19 cellular contexts compared by ENCODE assay signal in genomic region chr16:2043296-2043979, GRCh38. TPM values are rescaled to one million over a fixed set of nuclear protein-coding genes. Genes with fewer than 3 reads are reported as not detected.
DNase-seq lines count a peak whose midpoint lies in the region; ATAC-seq, FAIRE-seq and TF ChIP-seq lines count a peak whose summit lies in the region.
"Had no signal": no experiment of that assay in that cellular context is flagged by ENCODE, and none has a peak within 500 bp of the region (broad histone marks: within the 10 kb centered on the region; RNA-seq: fewer than 3 reads in every experiment).

No MANE protein-coding gene starts in this region.

- FAIRE-seq in GM12878 (lab: Jason Lieb, UNC): no peak
- FAIRE-seq: astrocyte, GM18507 had no signal

- H3K4me1 ChIP-seq in left ventricle myocardium inferior: peaks cover 98% of the 10 kb centered on the region
- H3K4me1 ChIP-seq in GM12878 (ENCODE audit: control insufficient read depth, insufficient read depth, low read length): peaks cover 18% of the 10 kb centered on the region
- peaks cover 61 to 77% of the 10 kb centered on the region in 2 donors for H3K4me1 ChIP-seq in mucosa of rectum (ENCODE audit: control insufficient read depth in 2 of 2, insufficient read depth in 2 of 2, low read length in 2 of 2)

- POLR2A ChIA-PET in GM12878 (lab: Charles Lee): interaction anchor here (0.6 to 2.3 kb wide), 2 partner anchors 22 to 111 kb away, joined by 5 to 11 read pairs; partner anchors contain the start of gene TRAF7

- TF ChIP-seq RAD21 in GM12878 (IDR thresholded peaks at IDR 0.05; ENCODE audit: insufficient read depth, low read depth, low read length): no peak

- TF ChIP-seq EP300 in GM12878 (IDR thresholded peaks at IDR 0.05; ENCODE audit: borderline replicate concordance in 1 of 2, control insufficient read depth in 1 of 2, low read depth in 2 of 2, low read length in 2 of 2): no peak

- H3K9ac ChIP-seq in GM12878 (ENCODE audit: control insufficient read depth, insufficient read depth, low read length): no peak overlapping the region
- peak overlapping the region in 1 of 2 donors; percentile 71 for H3K9ac ChIP-seq in mucosa of rectum (ENCODE audit: low read depth in 1 of 2, low read length in 2 of 2)
- H3K9ac ChIP-seq: neural progenitor cell had no signal

- CTCF ChIA-PET in GM12878 (lab: Yijun Ruan, JAX): no interaction called here

- peak overlapping the region; percentile 15; the same call in 1 of the 2 replicates for H2AFZ ChIP-seq in GM12878 (ENCODE audit: control insufficient read depth, low read depth, low read length)
- H2AFZ ChIP-seq: neural progenitor cell had no signal

- no TSS peak for BruUV-seq in GM12878 (replicated peaks; lab: Mats Ljungman, UMichigan)

- DNase-seq in left ventricle myocardium inferior (no peak), cardiac septum (ENCODE audit: low spot score) (no peak), GM12878 (ENCODE audit: low read depth, low spot score) (no peak), NCI-H524 (lab: John Stamatoyannopoulos, UW) (no peak), NCI-H1930 (lab: John Stamatoyannopoulos, UW) (no peak)
- no peak for DNase-seq in stimulated activated CD4-positive, alpha-beta T cell treated with anti-CD3 and anti-CD28 coated beads, Interleukin-4, amount 100 ng/mL, for 1 hour
- DNase-seq: activated CD8-positive, alpha-beta T cell treated with anti-CD3 and anti-CD28 coated beads, Interleukin-2, amount 10 ng/mL, durations not matched to agents 7 days and 5 days; activated effector memory CD4-positive, alpha-beta T cell treated with Interleukin-2 at 50 U/mL for 16 hours; effector memory CD4-positive, alpha-beta T cell; HCEC 1CT; kidney glomerular epithelial cell; T-helper 9 cell had no signal

- SMC1A ChIA-PET in GM12878 (lab: Charles Lee; ENCODE audit: uncharacterized antibody, unreplicated experiment): no interaction called here

- ATAC-seq in GM12878: no peak; the same call in 2 of the 3 replicates
- no peak for ATAC-seq in HG03442 (IDR thresholded peaks at IDR 0.05; ENCODE audit: unreplicated experiment)
- ATAC-seq: activated CD8-positive, alpha-beta T cell treated with anti-CD3 and anti-CD28 coated beads, Interleukin-2, amount 10 ng/mL, durations not matched to agents 7 days and 5 days had no signal

- H3K9me3 ChIP-seq in left ventricle myocardium inferior (replicated peaks) (no peaks in the 10 kb centered on the region), GM12878 (replicated peaks; ENCODE audit: control insufficient read depth, insufficient read depth, low read length) (no peaks in the 10 kb centered on the region), mucosa of rectum (ENCODE audit: control insufficient read depth in 2 of 2, low read length in 2 of 2) (no peaks in the 10 kb centered on the region)
- H3K9me3 ChIP-seq: gastroesophageal sphincter had no signal

- RAD21 ChIA-PET in GM12878 (lab: Charles Lee; ENCODE audit: unreplicated experiment): no interaction called here

- TF ChIP-seq POLR2A in GM12878 (IDR thresholded peaks at IDR 0.05; ENCODE audit: low read depth, low read length): no peak

- in situ Hi-C loops in GM12878 (cut with MboI): no loop called here

- H3K36me3 ChIP-seq in left ventricle myocardium inferior (peaks cover 8% of the 10 kb centered on the region), GM12878 (ENCODE audit: control insufficient read depth in 2 of 2, insufficient read depth in 2 of 2, low read length in 1 of 2) (peaks cover 0 to 1% of the 10 kb centered on the region in 2 experiments; a peak in 2 of 4 replicates), mucosa of rectum (ENCODE audit: control insufficient read depth in 2 of 2, insufficient read depth in 2 of 2, low read length in 2 of 2) (no peaks in the 10 kb centered on the region)
- H3K36me3 ChIP-seq: neural progenitor cell had no signal

- peaks cover 11% of the 10 kb centered on the region for H3K79me2 ChIP-seq in GM12878 (ENCODE audit: control insufficient read depth, insufficient read depth, low read length)

- no peaks in the 10 kb centered on the region for H4K20me1 ChIP-seq in GM12878 (ENCODE audit: control insufficient read depth, insufficient read depth)

- H3K27me3 ChIP-seq in left ventricle myocardium inferior (ENCODE audit: low read depth) (no peaks in the 10 kb centered on the region), GM12878 (replicated peaks in 1 of 2; ENCODE audit: control insufficient read depth in 2 of 2, insufficient read depth in 2 of 2, low read length in 1 of 2) (no peaks in the 10 kb centered on the region), mucosa of rectum (ENCODE audit: control insufficient read depth in 2 of 2, insufficient read depth in 2 of 2, low read length in 2 of 2) (no peaks in the 10 kb centered on the region)
- H3K27me3 ChIP-seq: gastroesophageal sphincter, neural progenitor cell had no signal

- H3K27ac ChIP-seq in left ventricle myocardium inferior (replicated peaks) (peak overlapping the region; percentile 96), GM12878 (ENCODE audit: control insufficient read depth, insufficient read depth) (no peak overlapping the region), mucosa of rectum (ENCODE audit: low read depth in 2 of 2, low read length in 2 of 2) (peak overlapping the region; percentile 87 to 90)
- H3K27ac ChIP-seq: neural progenitor cell had no signal

- 77% methylated on average over 16 of the region's 16 CpGs for WGBS in GM12878 (ENCODE audit: insufficient coverage, insufficient replicate concordance, low lambda C conversion rate, missing lambda C conversion rate)

- H3K4me2 ChIP-seq in GM12878 (ENCODE audit: control insufficient read depth, insufficient read depth): peak overlapping the region; percentile 30; the same call in 1 of the 2 replicates
- H3K4me2 ChIP-seq: neural progenitor cell had no signal

- intact Hi-C loops in left ventricle myocardium inferior (cut with micrococcal nuclease) (no loop called here), cardiac septum (cut with DNase I) (no loop called here), GM12878 (cut with micrococcal nuclease; ENCODE audit: unreplicated experiment) (no loop called here)

- peak overlapping the region; percentile 33 for H3K4me3 ChIP-seq in left ventricle myocardium inferior
- H3K4me3 ChIP-seq in GM12878: no peak overlapping the region
- peak overlapping the region in 1 of 2 donors; percentile 31 for H3K4me3 ChIP-seq in mucosa of rectum (ENCODE audit: low read length in 2 of 2)
- H3K4me3 ChIP-seq: neural progenitor cell had no signal

- no peak for TF ChIP-seq CTCF in left ventricle myocardium inferior (IDR thresholded peaks at IDR 0.05; ENCODE audit: borderline replicate concordance)
- no peak for TF ChIP-seq CTCF in GM12878 (IDR thresholded peaks at IDR 0.05 in 2 of 3, conservative IDR thresholded peaks at IDR 0.05 in 1 of 3; ENCODE audit: control insufficient read depth in 2 of 3, extremely low read depth in 1 of 3, insufficient read depth in 1 of 3, low read depth in 3 of 3, low read length in 3 of 3)

RNA-seq across cellular contexts. Expression of gene NTHL1, which starts 4.2 kb away (rescaled TPM):
- total RNA-seq in left ventricle myocardium inferior (21.7 TPM), cardiac septum (10.4 TPM), GM12878 (2014; rRNA removed) (50.1 and 54.7 TPM in 2 replicates), GM12878 (2014; rRNA removed; fragmentation: Illumina TruSeq; extraction: Trizol) (16.4 and 17.2 TPM in 2 replicates), GM12878 (2021) (41.3 and 48.4 TPM in 2 replicates)
- 21.3 and 22.2 TPM in 2 replicates for total RNA-seq in GM12878 (2013; cell fraction: nucleolus; rRNA removed)
- 4.0 TPM for polyA plus RNA-seq in GM12878 (2011; ENCODE audit: low read depth)
- polyA plus RNA-seq in GM12878 (2011; rRNA removed) (11.8 and 32.9 TPM in 2 replicates), GM12878 (2014; fragmentation: Illumina TruSeq; extraction: Trizol) (0.19 and 8.1 TPM in 2 replicates), GM12878 (2014; fragmentation: Nextera tagmentation; extraction: Ambion mirVana) (1 to 10 TPM in 1 of 2 experiments, under 1 TPM in 1; 0.85 to 9.2 TPM), GM12878 (2014; rRNA removed) (46.9 and 49.0 TPM in 2 replicates), GM12878 (2016; fragmentation: Nextera tagmentation; extraction: Ambion mirVana) (10 to 100 TPM; 45.1 to 53.8 TPM)
- 71.1 and 110 TPM in 2 replicates for polyA plus RNA-seq in GM12878 (2011; cell fraction: cytosol; rRNA removed)
- polyA plus RNA-seq in GM12878 (2011; cell fraction: nucleus; rRNA removed): 47.6 and 73.7 TPM in 2 replicates
- 14.5 and 15.4 TPM in 2 replicates for polyA plus RNA-seq in GM12878 (2012)
- 18.0 and 54.3 TPM in 2 replicates for polyA minus RNA-seq in GM12878 (2011; rRNA and poly(A)+ RNA removed)
- 13.1 and 15.4 TPM in 2 replicates for polyA minus RNA-seq in GM12878 (2011; cell fraction: cytosol; rRNA and poly(A)+ RNA removed)
- 10.2 and 15.9 TPM in 2 replicates for polyA minus RNA-seq in GM12878 (2011; cell fraction: nucleus; rRNA and poly(A)+ RNA removed)

RNA-seq across cellular contexts. Expression of gene TSC2, which starts 4.3 kb away (rescaled TPM):
- total RNA-seq in left ventricle myocardium inferior (80.1 TPM), cardiac septum (73.3 TPM), GM12878 (2014; rRNA removed) (15.9 and 20.4 TPM in 2 replicates), GM12878 (2014; rRNA removed; fragmentation: Illumina TruSeq; extraction: Trizol) (9.7 and 10.9 TPM in 2 replicates), GM12878 (2021) (61.5 and 77.0 TPM in 2 replicates)
- 135 and 159 TPM in 2 replicates for total RNA-seq in GM12878 (2013; cell fraction: nucleolus; rRNA removed)
- polyA plus RNA-seq in GM12878 (2011; ENCODE audit: low read depth): 17.5 TPM
- polyA plus RNA-seq in GM12878 (2011; rRNA removed) (10.1 and 18.0 TPM in 2 replicates), GM12878 (2014; fragmentation: Illumina TruSeq; extraction: Trizol) (4.9 and 22.7 TPM in 2 replicates), GM12878 (2014; fragmentation: Nextera tagmentation; extraction: Ambion mirVana) (1 to 10 TPM; 1.6 to 3.9 TPM), GM12878 (2014; rRNA removed) (31.3 and 48.1 TPM in 2 replicates), GM12878 (2016; fragmentation: Nextera tagmentation; extraction: Ambion mirVana) (10 to 100 TPM; 36.1 to 43.6 TPM)
- 18.5 and 24.1 TPM in 2 replicates for polyA plus RNA-seq in GM12878 (2011; cell fraction: cytosol; rRNA removed)
- polyA plus RNA-seq in GM12878 (2011; cell fraction: nucleus; rRNA removed): 284 and 324 TPM in 2 replicates
- polyA plus RNA-seq in GM12878 (2012): 46.1 and 49.1 TPM in 2 replicates
- polyA minus RNA-seq in GM12878 (2011; rRNA and poly(A)+ RNA removed): 43.0 and 55.4 TPM in 2 replicates
- polyA minus RNA-seq in GM12878 (2011; cell fraction: cytosol; rRNA and poly(A)+ RNA removed): 32.2 and 38.4 TPM in 2 replicates
- polyA minus RNA-seq in GM12878 (2011; cell fraction: nucleus; rRNA and poly(A)+ RNA removed): 47.4 and 83.8 TPM in 2 replicates

RNA-seq across cellular contexts. Expression of gene NHERF2, which starts 16.7 kb away (rescaled TPM):
- total RNA-seq in left ventricle myocardium inferior (221 TPM), cardiac septum (183 TPM), GM12878 (2014; rRNA removed) (0.06 TPM in 1 of 2 replicates, not detected in the other), GM12878 (2014; rRNA removed; fragmentation: Illumina TruSeq; extraction: Trizol) (not detected in 2 replicates), GM12878 (2021) (0.31 and 0.51 TPM in 2 replicates)
- total RNA-seq in GM12878 (2013; cell fraction: nucleolus; rRNA removed): 0.71 TPM in 1 of 2 replicates, not detected in the other
- polyA plus RNA-seq in GM12878 (2011; ENCODE audit: low read depth): not detected
- polyA plus RNA-seq in GM12878 (2011; rRNA removed) (0.05 TPM in 1 of 2 replicates, not detected in the other), GM12878 (2014; fragmentation: Illumina TruSeq; extraction: Trizol) (0.06 TPM in 1 of 2 replicates, not detected in the other), GM12878 (2014; fragmentation: Nextera tagmentation; extraction: Ambion mirVana) (not detected), GM12878 (2014; rRNA removed) (not detected in 2 replicates), GM12878 (2016; fragmentation: Nextera tagmentation; extraction: Ambion mirVana) (under 1 TPM; 0.10 to 0.19 TPM)
- polyA plus RNA-seq in GM12878 (2011; cell fraction: cytosol; rRNA removed): 0.04 and 0.15 TPM in 2 replicates
- polyA plus RNA-seq in GM12878 (2011; cell fraction: nucleus; rRNA removed): 0.78 and 0.98 TPM in 2 replicates
- polyA plus RNA-seq in GM12878 (2012): 0.15 and 0.42 TPM in 2 replicates
- polyA minus RNA-seq in GM12878 (2011; rRNA and poly(A)+ RNA removed): not detected in 2 replicates
- polyA minus RNA-seq in GM12878 (2011; cell fraction: cytosol; rRNA and poly(A)+ RNA removed): 0.62 TPM in 1 of 2 replicates, not detected in the other
- not detected in 2 replicates for polyA minus RNA-seq in GM12878 (2011; cell fraction: nucleus; rRNA and poly(A)+ RNA removed)

RNA-seq across cellular contexts. Expression of gene NPW, which starts 23.9 kb away (rescaled TPM):
- total RNA-seq in left ventricle myocardium inferior (not detected), cardiac septum (not detected), GM12878 (2014; rRNA removed) (0.23 and 0.33 TPM in 2 replicates), GM12878 (2014; rRNA removed; fragmentation: Illumina TruSeq; extraction: Trizol) (0.67 TPM in 1 of 2 replicates, not detected in the other), GM12878 (2021) (0.85 and 1.3 TPM in 2 replicates)
- total RNA-seq in GM12878 (2013; cell fraction: nucleolus; rRNA removed): not detected in 2 replicates
- polyA plus RNA-seq in GM12878 (2011; ENCODE audit: low read depth): not detected
- polyA plus RNA-seq in GM12878 (2011; rRNA removed) (not detected in 2 replicates), GM12878 (2014; fragmentation: Illumina TruSeq; extraction: Trizol) (not detected in 2 replicates), GM12878 (2014; fragmentation: Nextera tagmentation; extraction: Ambion mirVana) (not detected), GM12878 (2014; rRNA removed) (0.24 TPM in 1 of 2 replicates, not detected in the other), GM12878 (2016; fragmentation: Nextera tagmentation; extraction: Ambion mirVana) (1 to 10 TPM; 1.4 to 2.5 TPM)
- 0.10 TPM in 1 of 2 replicates, not detected in the other for polyA plus RNA-seq in GM12878 (2011; cell fraction: cytosol; rRNA removed)
- polyA plus RNA-seq in GM12878 (2011; cell fraction: nucleus; rRNA removed): 0.21 and 0.67 TPM in 2 replicates
- polyA plus RNA-seq in GM12878 (2012): 0.16 and 0.22 TPM in 2 replicates
- polyA minus RNA-seq in GM12878 (2011; rRNA and poly(A)+ RNA removed): not detected in 2 replicates
- not detected in 2 replicates for polyA minus RNA-seq in GM12878 (2011; cell fraction: cytosol; rRNA and poly(A)+ RNA removed)
- not detected in 2 replicates for polyA minus RNA-seq in GM12878 (2011; cell fraction: nucleus; rRNA and poly(A)+ RNA removed)
- total RNA-seq: G401, gastroesophageal sphincter had no signal

RNA-seq across cellular contexts. Expression of gene ZNF598, which starts 33.8 kb away (rescaled TPM):
- total RNA-seq in left ventricle myocardium inferior (14.5 TPM), cardiac septum (21.9 TPM), GM12878 (2014; rRNA removed) (14.7 and 20.6 TPM in 2 replicates), GM12878 (2014; rRNA removed; fragmentation: Illumina TruSeq; extraction: Trizol) (11.0 and 14.4 TPM in 2 replicates), GM12878 (2021) (71.3 and 74.0 TPM in 2 replicates)
- total RNA-seq in GM12878 (2013; cell fraction: nucleolus; rRNA removed): 23.8 and 28.6 TPM in 2 replicates
- polyA plus RNA-seq in GM12878 (2011; ENCODE audit: low read depth): 5.9 TPM
- polyA plus RNA-seq in GM12878 (2011; rRNA removed) (4.7 and 12.7 TPM in 2 replicates), GM12878 (2014; fragmentation: Illumina TruSeq; extraction: Trizol) (5.8 and 14.4 TPM in 2 replicates), GM12878 (2014; fragmentation: Nextera tagmentation; extraction: Ambion mirVana) (under 1 TPM; 0.08 to 0.84 TPM), GM12878 (2014; rRNA removed) (53.8 and 70.0 TPM in 2 replicates), GM12878 (2016; fragmentation: Nextera tagmentation; extraction: Ambion mirVana) (10 to 100 TPM in 1 of 2 experiments, 1 to 10 TPM in 1; 8.0 to 19.4 TPM)
- polyA plus RNA-seq in GM12878 (2011; cell fraction: cytosol; rRNA removed): 26.7 and 35.4 TPM in 2 replicates
- polyA plus RNA-seq in GM12878 (2011; cell fraction: nucleus; rRNA removed): 102 and 139 TPM in 2 replicates
- polyA plus RNA-seq in GM12878 (2012): 21.2 and 28.2 TPM in 2 replicates
- polyA minus RNA-seq in GM12878 (2011; rRNA and poly(A)+ RNA removed): 8.7 and 17.7 TPM in 2 replicates
- polyA minus RNA-seq in GM12878 (2011; cell fraction: cytosol; rRNA and poly(A)+ RNA removed): 19.8 and 21.5 TPM in 2 replicates
- polyA minus RNA-seq in GM12878 (2011; cell fraction: nucleus; rRNA and poly(A)+ RNA removed): 12.5 and 23.1 TPM in 2 replicates

Comparison
In these comparisons a context has a peak if more than half of its experiments do, and no peak if none do; other contexts are left out.
1. RNA of gene NHERF2, which starts 16.7 kb away (total RNA-seq): 221 TPM in left ventricle myocardium inferior (single experiment) and 183 TPM in cardiac septum (single experiment); 0.06 to 0.71 TPM in GM12878; every median in the first group is over 100 times any median in the second.